ENCODE assay signal across 10 cellular contexts in genomic region chr1:6794164-6794563, GRCh38. TPM values are rescaled to one million over a fixed set of nuclear protein-coding genes. Genes with fewer than 3 reads are reported as not detected.
DNase-seq lines count a peak whose midpoint lies in the region; ATAC-seq and TF ChIP-seq lines count a peak whose summit lies in the region.
"Had no signal": no experiment of that assay in that cellular context is flagged by ENCODE, and none has a peak within 500 bp of the region (broad histone marks: within the 10 kb centered on the region; RNA-seq: fewer than 3 reads in every experiment).

No MANE protein-coding gene starts in this region.

- H4K20me1 ChIP-seq in OCI-LY7 (ENCODE audit: insufficient read depth, low read length): peaks cover 15% of the 10 kb centered on the region; the same call in 1 of the 2 replicates
- peaks cover 85% of the 10 kb centered on the region for H4K20me1 ChIP-seq in smooth muscle cell (ENCODE audit: low read depth)

- H3K36me3 Mint-ChIP-seq in CD4-positive, alpha-beta T cell (ENCODE audit: low read depth): peaks cover 10% of the 10 kb centered on the region

- H3K9ac ChIP-seq in smooth muscle cell (ENCODE audit: low read depth): no peak overlapping the region

- H3K36me3 ChIP-seq in left ventricle myocardium inferior (no peaks in the 10 kb centered on the region), OCI-LY7 (ENCODE audit: insufficient read depth, low read length) (peaks cover 9% of the 10 kb centered on the region; the same call in 1 of the 2 replicates), esophagus squamous epithelium (peaks cover 0 to 18% (median 0%) of the 10 kb centered on the region in 3 donors), smooth muscle cell (ENCODE audit: low read depth) (no peaks in the 10 kb centered on the region)

- no peak overlapping the region for H3K27ac Mint-ChIP-seq in CD4-positive, alpha-beta T cell
- H3K27ac Mint-ChIP-seq: activated B cell treated with CpG ODN at 0.5 μM for 24 hours had no signal

- peak; percentile 55 for TF ChIP-seq CTCF in left ventricle myocardium inferior (IDR thresholded peaks at IDR 0.05; ENCODE audit: borderline replicate concordance)
- peak; percentile 76 for TF ChIP-seq CTCF in OCI-LY7 (conservative IDR thresholded peaks at IDR 0.05; ENCODE audit: low read length)
- peak; percentile 19 to 43 (median 32) for TF ChIP-seq CTCF in esophagus squamous epithelium (IDR thresholded peaks at IDR 0.05)
- TF ChIP-seq CTCF in smooth muscle cell (IDR thresholded peaks at IDR 0.05; ENCODE audit: borderline replicate concordance, insufficient read depth, poor library complexity, severe bottlenecking): peak; percentile 44
- no peak for TF ChIP-seq CTCF in CD4-positive, alpha-beta T cell (IDR thresholded peaks at IDR 0.05)

- ATAC-seq in left cardiac atrium (no peak), GM19035 (IDR thresholded peaks at IDR 0.05; ENCODE audit: unreplicated experiment) (no peak)
- no peak for ATAC-seq in CD4-positive, alpha-beta T cell (ENCODE audit: poor library complexity)

- no peak overlapping the region for H3K4me2 ChIP-seq in OCI-LY7 (ENCODE audit: low read length)
- no peak overlapping the region for H3K4me2 ChIP-seq in smooth muscle cell

- DNase-seq in left ventricle myocardium inferior (no peak), left cardiac atrium (no peak), OCI-LY7 (ENCODE audit: low spot score) (peak; percentile 29), esophagus squamous epithelium (lab: John Stamatoyannopoulos, UW) (no peak), smooth muscle cell (lab: John Stamatoyannopoulos, UW; ENCODE audit: unreplicated experiment) (no peak)
- no peak for DNase-seq in activated naive CD4-positive, alpha-beta T cell treated with Interleukin-2 at 50 U/mL for 16 hours
- no peak for DNase-seq in CD4-positive, alpha-beta T cell
- DNase-seq: activated B cell treated with CpG ODN at 0.5 μM for 24 hours had no signal

- H3K27me3 Mint-ChIP-seq in CD4-positive, alpha-beta T cell: no peaks in the 10 kb centered on the region
- H3K27me3 Mint-ChIP-seq: activated B cell treated with CpG ODN at 0.5 μM for 24 hours had no signal

- H2AFZ ChIP-seq in OCI-LY7 (ENCODE audit: low read length): no peak overlapping the region
- no peak overlapping the region for H2AFZ ChIP-seq in smooth muscle cell (ENCODE audit: low read depth)

- WGBS in esophagus squamous epithelium, 2 donors: 55 to 70% methylated on average over 2 of the region's 2 CpGs
- 94% methylated on average over 2 of the region's 2 CpGs for WGBS in smooth muscle cell (ENCODE audit: low lambda C conversion rate)

- H3F3A ChIP-seq in smooth muscle cell (ENCODE audit: low read depth): no peaks in the 10 kb centered on the region

- no peaks in the 10 kb centered on the region for H3K9me2 ChIP-seq in OCI-LY7 (ENCODE audit: insufficient read depth, low read length)

- H3K27me3 ChIP-seq in left ventricle myocardium inferior (ENCODE audit: low read depth) (no peaks in the 10 kb centered on the region), esophagus squamous epithelium (no peaks in the 10 kb centered on the region), smooth muscle cell (ENCODE audit: low read depth) (no peaks in the 10 kb centered on the region)
- no peaks in the 10 kb centered on the region for H3K27me3 ChIP-seq in CD4-positive, alpha-beta T cell (ENCODE audit: control insufficient read depth, insufficient read depth, low read length)

- H3K9me3 Mint-ChIP-seq in CD4-positive, alpha-beta T cell: no peaks in the 10 kb centered on the region
- H3K9me3 Mint-ChIP-seq: activated B cell treated with CpG ODN at 0.5 μM for 24 hours had no signal

- H3K79me2 ChIP-seq in OCI-LY7 (ENCODE audit: insufficient read depth, low read depth, low read length): peaks cover 49% of the 10 kb centered on the region; the same call in 1 of the 2 replicates
- peaks cover 91% of the 10 kb centered on the region for H3K79me2 ChIP-seq in smooth muscle cell (ENCODE audit: low read depth)

- CTCF ChIA-PET in OCI-LY7 (lab: Charles Lee; ENCODE audit: unreplicated experiment): no interaction called here
- CTCF ChIA-PET in CD4-positive, alpha-beta T cell (lab: Charles Lee): no interaction called here

- POLR2A ChIA-PET in OCI-LY7 (lab: Charles Lee): no interaction called here
- POLR2A ChIA-PET in CD4-positive, alpha-beta T cell (lab: Charles Lee): no interaction called here

- H3K4me1 ChIP-seq in left ventricle myocardium inferior (peaks cover 83% of the 10 kb centered on the region), OCI-LY7 (ENCODE audit: insufficient read depth, low read length, poor library complexity, severe bottlenecking) (peaks cover 4% of the 10 kb centered on the region), esophagus squamous epithelium (peaks cover 0 to 54% (median 10%) of the 10 kb centered on the region in 3 donors), smooth muscle cell (ENCODE audit: low read depth) (peaks cover 14% of the 10 kb centered on the region)

- no peak overlapping the region for H3K4me3 Mint-ChIP-seq in CD4-positive, alpha-beta T cell
- H3K4me3 Mint-ChIP-seq: activated B cell treated with CpG ODN at 0.5 μM for 24 hours had no signal

- intact Hi-C loops in left ventricle myocardium inferior (cut with micrococcal nuclease) (no loop called here), left cardiac atrium (cut with DNase I) (loop anchor here in 1 of 2 donors (5.0 to 10.0 kb wide), 3 partner anchors 93 to 411 kb away; no protein-coding TSS in a partner anchor), OCI-LY7 (cut with micrococcal nuclease; ENCODE audit: unreplicated experiment) (loop anchor here (1.0 kb wide), 1 partner anchor 96 kb away; no protein-coding TSS in a partner anchor), esophagus squamous epithelium (cut with DNase I) (no loop called here)
- intact Hi-C loops in CD4-positive, alpha-beta T cell (cut with DNase I, micrococcal nuclease): loop anchor here in 1 of 2 experiments (1.0 to 5.0 kb wide), 3 partner anchors 96 to 853 kb away; no protein-coding TSS in a partner anchor

- BruUV-seq in OCI-LY7 (replicated peaks; lab: Mats Ljungman, UMichigan): no TSS peak

- H3K9me3 ChIP-seq in left ventricle myocardium inferior (replicated peaks): no peaks in the 10 kb centered on the region
- no peaks in the 10 kb centered on the region for H3K9me3 ChIP-seq in OCI-LY7 (ENCODE audit: low read length)
- H3K9me3 ChIP-seq in esophagus squamous epithelium: no peaks in the 10 kb centered on the region
- no peaks in the 10 kb centered on the region for H3K9me3 ChIP-seq in smooth muscle cell (replicated peaks; ENCODE audit: low read depth)
- no peaks in the 10 kb centered on the region for H3K9me3 ChIP-seq in CD4-positive, alpha-beta T cell (ENCODE audit: control insufficient read depth, low read length)

- no peak overlapping the region for H3K27ac ChIP-seq in left ventricle myocardium inferior (replicated peaks)
- no peak overlapping the region for H3K27ac ChIP-seq in OCI-LY7 (ENCODE audit: low read depth, low read length, poor library complexity, severe bottlenecking)
- H3K27ac ChIP-seq in esophagus squamous epithelium: no peak overlapping the region
- no peak overlapping the region for H3K27ac ChIP-seq in smooth muscle cell (ENCODE audit: low read depth)
- H3K27ac ChIP-seq in CD4-positive, alpha-beta T cell (ENCODE audit: low read depth, low read length): no peak overlapping the region
- H3K27ac ChIP-seq: skin epidermis had no signal

- no peak for TF ChIP-seq POLR2A in esophagus squamous epithelium (IDR thresholded peaks at IDR 0.05)

- peaks cover 50% of the 10 kb centered on the region for H3K4me1 Mint-ChIP-seq in CD4-positive, alpha-beta T cell (ENCODE audit: low read depth)

- H3K4me3 ChIP-seq in left ventricle myocardium inferior (no peak overlapping the region), OCI-LY7 (ENCODE audit: low read depth, low read length, poor library complexity, severe bottlenecking) (no peak overlapping the region), esophagus squamous epithelium (no peak overlapping the region), smooth muscle cell (no peak overlapping the region)
- H3K4me3 ChIP-seq: skin epidermis had no signal

RNA-seq across cellular contexts. Expression of gene CAMTA1, which starts 8.9 kb away (rescaled TPM):
- total RNA-seq in left ventricle myocardium inferior (160 TPM), left cardiac atrium (100 to 1,000 TPM; 109 to 128 TPM), OCI-LY7 (2022) (73.3 and 80.8 TPM in 2 replicates), esophagus squamous epithelium (10 to 100 TPM; 31.3 to 77.4 (median 45.9) TPM), smooth muscle cell (127 and 145 TPM in 2 replicates)
- 40.2 and 43.9 TPM in 2 replicates for total RNA-seq in OCI-LY7 (2014; rRNA removed; shearing (Covaris generic))
- 139 and 156 TPM in 2 replicates for polyA plus RNA-seq in smooth muscle cell
- 10 to 100 TPM; 38.6 to 39.3 TPM for total RNA-seq in CD4-positive, alpha-beta T cell
